3 cellular contexts compared by ENCODE assay signal in the genomic region with DNA sequence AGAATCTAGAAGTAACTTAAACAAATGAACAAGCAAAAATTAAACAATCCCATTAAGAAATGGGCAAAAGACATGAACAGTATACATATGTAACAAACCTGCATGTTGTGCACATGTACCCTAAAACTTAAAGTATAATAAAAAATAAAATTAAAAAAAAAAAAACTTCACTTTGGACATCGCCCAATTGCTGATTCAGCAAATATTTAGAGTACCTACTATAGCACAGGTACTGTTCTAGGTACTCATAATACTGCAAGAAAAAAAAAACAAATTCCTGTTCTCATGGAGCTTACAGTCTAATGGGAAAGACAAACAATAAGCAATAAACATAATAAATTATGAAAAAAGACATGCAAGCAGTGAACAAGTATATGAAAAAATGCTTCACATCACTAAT.
TF ChIP-seq lines count a peak whose summit lies in the region.

No MANE protein-coding gene starts in this region.

TF ChIP-seq in A549, 52 proteins besides CTCF, POLR2A, EP300 and RAD21:
- peak; percentile 78 for TF ChIP-seq MAFK (IDR thresholded peaks at IDR 0.05; ENCODE audit: partially characterized antibody)
- TF ChIP-seq, protein P1, sequence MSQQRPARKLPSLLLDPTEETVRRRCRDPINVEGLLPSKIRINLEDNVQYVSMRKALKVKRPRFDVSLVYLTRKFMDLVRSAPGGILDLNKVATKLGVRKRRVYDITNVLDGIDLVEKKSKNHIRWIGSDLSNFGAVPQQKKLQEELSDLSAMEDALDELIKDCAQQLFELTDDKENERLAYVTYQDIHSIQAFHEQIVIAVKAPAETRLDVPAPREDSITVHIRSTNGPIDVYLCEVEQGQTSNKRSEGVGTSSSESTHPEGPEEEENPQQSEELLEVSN (IDR thresholded peaks at IDR 0.05; ENCODE audit: borderline replicate concordance, low read depth), result no peak

TF ChIP-seq in IMR-90, 13 proteins besides CTCF, POLR2A, EP300 and RAD21:
- TF ChIP-seq MXI1 (IDR thresholded peaks at IDR 0.05; ENCODE audit: borderline replicate concordance, low read depth, low read length) (no peak), MAFK (IDR thresholded peaks at IDR 0.05; ENCODE audit: low read depth, low read length) (peak; percentile 96), RFX5 (IDR thresholded peaks at IDR 0.05; ENCODE audit: low read depth, low read length) (no peak)

TF ChIP-seq in H1, 55 proteins besides CTCF, POLR2A, EP300 and RAD21:
- TF ChIP-seq MAFK (IDR thresholded peaks at IDR 0.05; ENCODE audit: low read depth, low read length) (peak; percentile 95), NRF1 (IDR thresholded peaks at IDR 0.05; ENCODE audit: low read depth, low read length) (no peak), YY1 (IDR thresholded peaks at IDR 0.05; ENCODE audit: low read depth, low read length) (no peak), CEBPB (IDR thresholded peaks at IDR 0.05; ENCODE audit: low read depth, low read length) (no peak), SP1 (IDR thresholded peaks at IDR 0.05; ENCODE audit: low read depth, low read length) (no peak)
